Comparison of ENCODE assay signal across 8 cellular contexts in the genomic region with DNA sequence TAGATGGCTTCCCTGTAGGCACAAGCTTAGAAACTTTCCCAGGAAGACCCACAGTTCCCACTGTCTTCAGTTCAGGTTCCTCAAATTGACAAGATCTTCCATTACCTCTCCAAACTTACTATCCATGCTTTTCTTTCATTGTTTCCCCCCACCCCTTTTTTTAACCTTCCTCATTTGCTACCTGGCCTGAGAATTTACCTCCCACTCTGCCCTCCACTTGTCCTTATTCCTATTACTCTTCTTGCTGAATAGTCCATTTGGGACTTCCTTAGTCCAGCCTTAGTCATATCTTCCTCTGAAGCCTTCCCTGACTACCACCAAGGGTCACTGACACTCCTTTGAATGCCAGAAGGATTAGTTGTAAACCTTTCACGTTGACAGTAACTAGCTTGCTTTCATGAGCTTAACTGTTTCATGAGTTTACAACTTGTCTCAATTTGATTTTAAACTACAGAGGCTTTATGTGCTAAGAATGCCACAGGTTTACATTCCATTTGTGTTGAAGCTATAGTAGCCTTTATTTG. TPM values are rescaled to one million over a fixed set of nuclear protein-coding genes. Genes with fewer than 3 reads are reported as not detected.
DNase-seq lines count a peak whose midpoint lies in the region; ATAC-seq and TF ChIP-seq lines count a peak whose summit lies in the region.

No MANE protein-coding gene starts in this region.

- H3K27me3 ChIP-seq in HCT116 (ENCODE audit: insufficient read depth, low read length) (no peaks in the 10 kb centered on the region), lower lobe of right lung (ENCODE audit: low read depth) (peaks cover 4% of the 10 kb centered on the region)

- H3K27ac ChIP-seq in HCT116 (ENCODE audit: low read depth, low read length) (no peak overlapping the region), lower lobe of right lung (peak overlapping the region; percentile 95)

- no TSS peak for BruUV-seq in HCT116 (replicated peaks; lab: Mats Ljungman, UMichigan)

- ATAC-seq in HCT116 (no peak), lower lobe of right lung (no peak)
- no peak for ATAC-seq in activated naive CD8-positive, alpha-beta T cell treated with anti-CD3 and anti-CD28 coated beads, Interleukin-2, amount 50 U/mL, for 24 hours

- DNase-seq in A172 (ENCODE audit: low spot score) = peak; percentile 62
- peak; percentile 13 for DNase-seq in HCT116 (ENCODE audit: low read depth, low spot score)
- DNase-seq in activated naive CD8-positive, alpha-beta T cell treated with anti-CD3 and anti-CD28 coated beads, Interleukin-2, amount 50 U/mL, for 24 hours = no peak
- no peak for DNase-seq in lower lobe of right lung
- DNase-seq in HUDEP-2 (lab: John Stamatoyannopoulos, UW; ENCODE audit: unreplicated experiment in 76 of 76) = no peak
- DNase-seq in NCI-H2081 treated with DMSO at 0.1 percent for 48 hours (lab: John Stamatoyannopoulos, UW) = no peak
- no peak for DNase-seq in middle frontal gyrus (ENCODE audit: extremely low spot score, low spot score)
- no peak for DNase-seq in cerebellum (ENCODE audit: low spot score)

- H3K79me2 ChIP-seq in HCT116 (ENCODE audit: insufficient read depth, low read length) = peaks cover 38% of the 10 kb centered on the region

- peaks cover 35% of the 10 kb centered on the region for H3K4me1 Mint-ChIP-seq in activated naive CD8-positive, alpha-beta T cell treated with anti-CD3 and anti-CD28 coated beads, Interleukin-2, amount 50 U/mL, for 24 hours

- no peak for TF ChIP-seq RAD21 in HCT116 (IDR thresholded peaks at IDR 0.05; ENCODE audit: low read depth)

- intact Hi-C loops in HCT116 (cut with micrococcal nuclease) (no loop called here), lower lobe of right lung (cut with DNase I) (no loop called here)

- H3K4me2 ChIP-seq in HCT116 (ENCODE audit: low read length) = peak overlapping the region; percentile 89

- TF ChIP-seq POLR2A in HCT116 (IDR thresholded peaks at IDR 0.05; ENCODE audit: borderline replicate concordance, extremely low read depth, insufficient read depth, insufficient read length) = no peak

- POLR2A ChIA-PET in HCT116 (lab: Charles Lee) = interaction anchor here (0.5 to 1.5 kb wide), 3 partner anchors 19 to 231 kb away, joined by 3 read pairs; no protein-coding TSS in a partner anchor

- H3K9me3 ChIP-seq in HCT116 (ENCODE audit: control insufficient read depth in 1 of 2, insufficient read depth in 1 of 2, low read depth in 1 of 2, low read length in 2 of 2) (no peaks in the 10 kb centered on the region), lower lobe of right lung (no peaks in the 10 kb centered on the region)

- H3K36me3 ChIP-seq in HCT116 (ENCODE audit: control insufficient read depth in 1 of 2, insufficient read depth in 2 of 2, low read length in 2 of 2) (no peaks in the 10 kb centered on the region), lower lobe of right lung (no peaks in the 10 kb centered on the region)

- no peak for TF ChIP-seq CTCF in HCT116 (IDR thresholded peaks at IDR 0.05 in 2 of 3, conservative IDR thresholded peaks at IDR 0.05 in 1 of 3; ENCODE audit: borderline replicate concordance in 1 of 3, insufficient read depth in 1 of 3, low read depth in 2 of 3, low read length in 2 of 3)
- no peak for TF ChIP-seq CTCF in lower lobe of right lung (IDR thresholded peaks at IDR 0.05)

- H3K9me2 ChIP-seq in HCT116 (ENCODE audit: insufficient read depth) = no peaks in the 10 kb centered on the region

- no peak overlapping the region for H3K27ac Mint-ChIP-seq in activated naive CD8-positive, alpha-beta T cell treated with anti-CD3 and anti-CD28 coated beads, Interleukin-2, amount 50 U/mL, for 24 hours

- CTCF ChIA-PET in HCT116 (lab: Charles Lee) = no interaction called here

- H2AFZ ChIP-seq in HCT116 (ENCODE audit: low read depth, low read length, poor library complexity, severe bottlenecking) = no peak overlapping the region

- RAD21 ChIA-PET in HCT116 (lab: Charles Lee; ENCODE audit: low non-redundant PET in 1 of 2, low total read pairs in 2 of 2, uncharacterized antibody in 2 of 2, unreplicated experiment in 2 of 2) = no interaction called here

- peak overlapping the region; percentile 91 for H3K9ac ChIP-seq in HCT116 (ENCODE audit: low read length)

- peaks cover 8% of the 10 kb centered on the region for H3K36me3 Mint-ChIP-seq in activated naive CD8-positive, alpha-beta T cell treated with anti-CD3 and anti-CD28 coated beads, Interleukin-2, amount 50 U/mL, for 24 hours (ENCODE audit: low read depth)

- H3K4me3 ChIP-seq in HCT116 (replicated peaks in 1 of 2; ENCODE audit: low read depth in 1 of 2, low read length in 2 of 2) (no peak overlapping the region), lower lobe of right lung (no peak overlapping the region)

- H4K20me1 ChIP-seq in HCT116 (ENCODE audit: insufficient read depth) = peaks cover 23% of the 10 kb centered on the region; the same call in 1 of the 2 replicates

- peaks cover 3% of the 10 kb centered on the region for H3K27me3 Mint-ChIP-seq in activated naive CD8-positive, alpha-beta T cell treated with anti-CD3 and anti-CD28 coated beads, Interleukin-2, amount 50 U/mL, for 24 hours

- no peaks in the 10 kb centered on the region for H3K9me3 Mint-ChIP-seq in activated naive CD8-positive, alpha-beta T cell treated with anti-CD3 and anti-CD28 coated beads, Interleukin-2, amount 50 U/mL, for 24 hours

- peak overlapping the region; percentile 99 for H3K4me3 Mint-ChIP-seq in activated naive CD8-positive, alpha-beta T cell treated with anti-CD3 and anti-CD28 coated beads, Interleukin-2, amount 50 U/mL, for 24 hours

- H3K4me1 ChIP-seq in HCT116 (ENCODE audit: control insufficient read depth in 1 of 2, insufficient read depth in 2 of 2, low read length in 2 of 2) = peaks cover 10 to 45% of the 10 kb centered on the region in 2 experiments
- H3K4me1 ChIP-seq in lower lobe of right lung = peaks cover 31% of the 10 kb centered on the region

TF ChIP-seq in HCT116, 20 proteins besides CTCF, POLR2A, EP300 and RAD21:
- TF ChIP-seq FOSL1 (IDR thresholded peaks at IDR 0.05; ENCODE audit: low read depth) = peak; percentile 16; the same call in 1 of the 2 replicates
- TF ChIP-seq EGR1 (IDR thresholded peaks at IDR 0.05; ENCODE audit: low read depth) = no peak
TF ChIP-seq in HCT116: peak in this region for 1.

RNA-seq across cellular contexts. Expression of gene CALU, which starts 1.2 kb away (rescaled TPM):
- 420 and 457 TPM in 2 replicates for total RNA-seq in A172 (2014; rRNA removed; shearing (Covaris generic))
- total RNA-seq in HCT116 (2021; ENCODE audit: unreplicated experiment) = 106 TPM
- 90.5 and 92.3 TPM in 2 replicates for polyA plus RNA-seq in HCT116 (2012)
- total RNA-seq in lower lobe of right lung = 84.6 TPM
- 44.6 TPM for total RNA-seq in cerebellum

RNA-seq across cellular contexts. Expression of gene OPN1SW, which starts 37.7 kb away (rescaled TPM):
- not detected in 2 replicates for total RNA-seq in A172 (2014; rRNA removed; shearing (Covaris generic))
- not detected for total RNA-seq in HCT116 (2021; ENCODE audit: unreplicated experiment)
- polyA plus RNA-seq in HCT116 (2012) = 0.05 and 0.10 TPM in 2 replicates
- not detected for total RNA-seq in lower lobe of right lung
- 0.45 TPM for total RNA-seq in cerebellum

RNA-seq across cellular contexts. Expression of gene CCDC136, which starts 53.8 kb away (rescaled TPM):
- 5.3 and 7.0 TPM in 2 replicates for total RNA-seq in A172 (2014; rRNA removed; shearing (Covaris generic))
- 11.1 TPM for total RNA-seq in HCT116 (2021; ENCODE audit: unreplicated experiment)
- polyA plus RNA-seq in HCT116 (2012) = 7.8 and 8.8 TPM in 2 replicates
- 3.0 TPM for total RNA-seq in lower lobe of right lung
- 79.1 TPM for total RNA-seq in cerebellum

Comparison
In these comparisons a context has a peak if more than half of its experiments do, and no peak if none do; other contexts are left out.
1. DNase-seq: peak in A172 (single experiment) and HCT116 (single experiment); none in activated naive CD8-positive, alpha-beta T cell treated with anti-CD3 and anti-CD28 coated beads, Interleukin-2, amount 50 U/mL, for 24 hours (single experiment), lower lobe of right lung (single experiment), HUDEP-2 (0 of 76), NCI-H2081 treated with DMSO at 0.1 percent for 48 hours (single experiment), middle frontal gyrus (single experiment) and cerebellum (single experiment).